ENCODE assay signal across 1 cellular context in the genomic region with DNA sequence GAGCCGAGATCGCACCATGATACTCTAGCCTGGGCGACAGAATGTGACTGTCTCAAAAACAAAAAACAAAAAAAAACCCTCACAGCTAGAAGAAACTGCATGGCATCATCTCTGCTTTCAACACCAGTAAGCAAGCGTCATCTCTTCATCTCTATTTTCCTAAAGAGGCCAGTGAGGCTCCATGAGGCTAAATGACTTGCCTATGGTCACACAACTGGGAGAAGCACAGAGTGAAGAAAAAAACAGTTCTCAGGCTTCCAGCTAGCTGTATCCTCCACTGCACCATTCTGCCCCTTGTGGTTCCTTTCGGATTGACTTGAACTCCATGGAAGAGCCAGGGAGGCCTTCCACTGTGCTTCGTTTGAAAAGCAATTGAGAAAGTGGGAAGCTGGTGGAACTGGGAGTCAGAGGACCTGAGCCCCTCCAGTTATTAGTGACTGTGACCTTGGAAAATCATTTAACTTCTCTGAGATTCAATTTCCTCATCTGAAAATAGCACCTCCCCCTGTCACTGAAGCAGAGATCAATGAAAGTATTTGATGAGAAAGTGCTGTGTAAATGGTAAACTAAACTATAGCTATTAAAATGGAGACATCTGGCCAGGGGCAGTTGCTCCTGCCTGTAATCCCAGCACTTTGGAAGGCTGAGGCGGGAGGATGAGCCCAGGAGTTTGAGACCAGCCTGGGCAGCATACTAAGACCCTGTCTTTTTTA.
TF ChIP-seq lines count a peak whose summit lies in the region.

No MANE protein-coding gene starts in this region.

TF ChIP-seq in HepG2, 621 proteins besides CTCF, POLR2A, EP300 and RAD21 (continued from another document):
- TF ChIP-seq, protein P1, sequence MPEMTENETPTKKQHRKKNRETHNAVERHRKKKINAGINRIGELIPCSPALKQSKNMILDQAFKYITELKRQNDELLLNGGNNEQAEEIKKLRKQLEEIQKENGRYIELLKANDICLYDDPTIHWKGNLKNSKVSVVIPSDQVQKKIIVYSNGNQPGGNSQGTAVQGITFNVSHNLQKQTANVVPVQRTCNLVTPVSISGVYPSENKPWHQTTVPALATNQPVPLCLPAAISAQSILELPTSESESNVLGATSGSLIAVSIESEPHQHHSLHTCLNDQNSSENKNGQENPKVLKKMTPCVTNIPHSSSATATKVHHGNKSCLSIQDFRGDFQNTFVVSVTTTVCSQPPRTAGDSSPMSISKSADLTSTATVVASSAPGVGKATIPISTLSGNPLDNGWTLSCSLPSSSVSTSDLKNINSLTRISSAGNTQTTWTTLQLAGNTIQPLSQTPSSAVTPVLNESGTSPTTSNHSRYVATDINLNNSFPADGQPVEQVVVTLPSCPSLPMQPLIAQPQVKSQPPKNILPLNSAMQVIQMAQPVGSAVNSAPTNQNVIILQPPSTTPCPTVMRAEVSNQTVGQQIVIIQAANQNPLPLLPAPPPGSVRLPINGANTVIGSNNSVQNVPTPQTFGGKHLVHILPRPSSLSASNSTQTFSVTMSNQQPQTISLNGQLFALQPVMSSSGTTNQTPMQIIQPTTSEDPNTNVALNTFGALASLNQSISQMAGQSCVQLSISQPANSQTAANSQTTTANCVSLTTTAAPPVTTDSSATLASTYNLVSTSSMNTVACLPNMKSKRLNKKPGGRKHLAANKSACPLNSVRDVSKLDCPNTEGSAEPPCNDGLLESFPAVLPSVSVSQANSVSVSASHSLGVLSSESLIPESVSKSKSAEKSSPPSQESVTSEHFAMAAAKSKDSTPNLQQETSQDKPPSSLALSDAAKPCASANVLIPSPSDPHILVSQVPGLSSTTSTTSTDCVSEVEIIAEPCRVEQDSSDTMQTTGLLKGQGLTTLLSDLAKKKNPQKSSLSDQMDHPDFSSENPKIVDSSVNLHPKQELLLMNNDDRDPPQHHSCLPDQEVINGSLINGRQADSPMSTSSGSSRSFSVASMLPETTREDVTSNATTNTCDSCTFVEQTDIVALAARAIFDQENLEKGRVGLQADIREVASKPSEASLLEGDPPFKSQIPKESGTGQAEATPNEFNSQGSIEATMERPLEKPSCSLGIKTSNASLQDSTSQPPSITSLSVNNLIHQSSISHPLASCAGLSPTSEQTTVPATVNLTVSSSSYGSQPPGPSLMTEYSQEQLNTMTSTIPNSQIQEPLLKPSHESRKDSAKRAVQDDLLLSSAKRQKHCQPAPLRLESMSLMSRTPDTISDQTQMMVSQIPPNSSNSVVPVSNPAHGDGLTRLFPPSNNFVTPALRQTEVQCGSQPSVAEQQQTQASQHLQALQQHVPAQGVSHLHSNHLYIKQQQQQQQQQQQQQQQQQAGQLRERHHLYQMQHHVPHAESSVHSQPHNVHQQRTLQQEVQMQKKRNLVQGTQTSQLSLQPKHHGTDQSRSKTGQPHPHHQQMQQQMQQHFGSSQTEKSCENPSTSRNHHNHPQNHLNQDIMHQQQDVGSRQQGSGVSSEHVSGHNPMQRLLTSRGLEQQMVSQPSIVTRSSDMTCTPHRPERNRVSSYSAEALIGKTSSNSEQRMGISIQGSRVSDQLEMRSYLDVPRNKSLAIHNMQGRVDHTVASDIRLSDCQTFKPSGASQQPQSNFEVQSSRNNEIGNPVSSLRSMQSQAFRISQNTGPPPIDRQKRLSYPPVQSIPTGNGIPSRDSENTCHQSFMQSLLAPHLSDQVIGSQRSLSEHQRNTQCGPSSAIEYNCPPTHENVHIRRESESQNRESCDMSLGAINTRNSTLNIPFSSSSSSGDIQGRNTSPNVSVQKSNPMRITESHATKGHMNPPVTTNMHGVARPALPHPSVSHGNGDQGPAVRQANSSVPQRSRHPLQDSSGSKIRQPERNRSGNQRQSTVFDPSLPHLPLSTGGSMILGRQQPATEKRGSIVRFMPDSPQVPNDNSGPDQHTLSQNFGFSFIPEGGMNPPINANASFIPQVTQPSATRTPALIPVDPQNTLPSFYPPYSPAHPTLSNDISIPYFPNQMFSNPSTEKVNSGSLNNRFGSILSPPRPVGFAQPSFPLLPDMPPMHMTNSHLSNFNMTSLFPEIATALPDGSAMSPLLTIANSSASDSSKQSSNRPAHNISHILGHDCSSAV (CRISPR knock-in tag; IDR thresholded peaks at IDR 0.05; ENCODE audit: borderline replicate concordance): no peak
- TF ChIP-seq HNRNPK (IDR thresholded peaks at IDR 0.05; ENCODE audit: low read depth, low read length, poor library complexity, severe bottlenecking) (no peak), ZNF879 (CRISPR knock-in tag; IDR thresholded peaks at IDR 0.05) (no peak), ZBTB1 (CRISPR knock-in tag; IDR thresholded peaks at IDR 0.05; ENCODE audit: borderline replicate concordance) (no peak), ZFP37 (CRISPR knock-in tag; IDR thresholded peaks at IDR 0.05; ENCODE audit: borderline replicate concordance) (no peak), ZNF607 (CRISPR knock-in tag; IDR thresholded peaks at IDR 0.05; ENCODE audit: borderline replicate concordance) (no peak)
- TF ChIP-seq, protein P2, sequence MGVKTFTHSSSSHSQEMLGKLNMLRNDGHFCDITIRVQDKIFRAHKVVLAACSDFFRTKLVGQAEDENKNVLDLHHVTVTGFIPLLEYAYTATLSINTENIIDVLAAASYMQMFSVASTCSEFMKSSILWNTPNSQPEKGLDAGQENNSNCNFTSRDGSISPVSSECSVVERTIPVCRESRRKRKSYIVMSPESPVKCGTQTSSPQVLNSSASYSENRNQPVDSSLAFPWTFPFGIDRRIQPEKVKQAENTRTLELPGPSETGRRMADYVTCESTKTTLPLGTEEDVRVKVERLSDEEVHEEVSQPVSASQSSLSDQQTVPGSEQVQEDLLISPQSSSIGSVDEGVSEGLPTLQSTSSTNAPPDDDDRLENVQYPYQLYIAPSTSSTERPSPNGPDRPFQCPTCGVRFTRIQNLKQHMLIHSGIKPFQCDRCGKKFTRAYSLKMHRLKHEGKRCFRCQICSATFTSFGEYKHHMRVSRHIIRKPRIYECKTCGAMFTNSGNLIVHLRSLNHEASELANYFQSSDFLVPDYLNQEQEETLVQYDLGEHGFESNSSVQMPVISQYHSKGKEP (CRISPR knock-in tag; IDR thresholded peaks at IDR 0.05): no peak
- TF ChIP-seq, protein P3, sequence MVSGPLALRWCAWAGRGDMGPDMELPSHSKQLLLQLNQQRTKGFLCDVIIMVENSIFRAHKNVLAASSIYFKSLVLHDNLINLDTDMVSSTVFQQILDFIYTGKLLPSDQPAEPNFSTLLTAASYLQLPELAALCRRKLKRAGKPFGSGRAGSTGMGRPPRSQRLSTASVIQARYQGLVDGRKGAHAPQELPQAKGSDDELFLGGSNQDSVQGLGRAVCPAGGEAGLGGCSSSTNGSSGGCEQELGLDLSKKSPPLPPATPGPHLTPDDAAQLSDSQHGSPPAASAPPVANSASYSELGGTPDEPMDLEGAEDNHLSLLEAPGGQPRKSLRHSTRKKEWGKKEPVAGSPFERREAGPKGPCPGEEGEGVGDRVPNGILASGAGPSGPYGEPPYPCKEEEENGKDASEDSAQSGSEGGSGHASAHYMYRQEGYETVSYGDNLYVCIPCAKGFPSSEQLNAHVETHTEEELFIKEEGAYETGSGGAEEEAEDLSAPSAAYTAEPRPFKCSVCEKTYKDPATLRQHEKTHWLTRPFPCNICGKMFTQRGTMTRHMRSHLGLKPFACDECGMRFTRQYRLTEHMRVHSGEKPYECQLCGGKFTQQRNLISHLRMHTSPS (CRISPR knock-in tag; IDR thresholded peaks at IDR 0.05; ENCODE audit: low read depth): no peak
- TF ChIP-seq, protein P4, sequence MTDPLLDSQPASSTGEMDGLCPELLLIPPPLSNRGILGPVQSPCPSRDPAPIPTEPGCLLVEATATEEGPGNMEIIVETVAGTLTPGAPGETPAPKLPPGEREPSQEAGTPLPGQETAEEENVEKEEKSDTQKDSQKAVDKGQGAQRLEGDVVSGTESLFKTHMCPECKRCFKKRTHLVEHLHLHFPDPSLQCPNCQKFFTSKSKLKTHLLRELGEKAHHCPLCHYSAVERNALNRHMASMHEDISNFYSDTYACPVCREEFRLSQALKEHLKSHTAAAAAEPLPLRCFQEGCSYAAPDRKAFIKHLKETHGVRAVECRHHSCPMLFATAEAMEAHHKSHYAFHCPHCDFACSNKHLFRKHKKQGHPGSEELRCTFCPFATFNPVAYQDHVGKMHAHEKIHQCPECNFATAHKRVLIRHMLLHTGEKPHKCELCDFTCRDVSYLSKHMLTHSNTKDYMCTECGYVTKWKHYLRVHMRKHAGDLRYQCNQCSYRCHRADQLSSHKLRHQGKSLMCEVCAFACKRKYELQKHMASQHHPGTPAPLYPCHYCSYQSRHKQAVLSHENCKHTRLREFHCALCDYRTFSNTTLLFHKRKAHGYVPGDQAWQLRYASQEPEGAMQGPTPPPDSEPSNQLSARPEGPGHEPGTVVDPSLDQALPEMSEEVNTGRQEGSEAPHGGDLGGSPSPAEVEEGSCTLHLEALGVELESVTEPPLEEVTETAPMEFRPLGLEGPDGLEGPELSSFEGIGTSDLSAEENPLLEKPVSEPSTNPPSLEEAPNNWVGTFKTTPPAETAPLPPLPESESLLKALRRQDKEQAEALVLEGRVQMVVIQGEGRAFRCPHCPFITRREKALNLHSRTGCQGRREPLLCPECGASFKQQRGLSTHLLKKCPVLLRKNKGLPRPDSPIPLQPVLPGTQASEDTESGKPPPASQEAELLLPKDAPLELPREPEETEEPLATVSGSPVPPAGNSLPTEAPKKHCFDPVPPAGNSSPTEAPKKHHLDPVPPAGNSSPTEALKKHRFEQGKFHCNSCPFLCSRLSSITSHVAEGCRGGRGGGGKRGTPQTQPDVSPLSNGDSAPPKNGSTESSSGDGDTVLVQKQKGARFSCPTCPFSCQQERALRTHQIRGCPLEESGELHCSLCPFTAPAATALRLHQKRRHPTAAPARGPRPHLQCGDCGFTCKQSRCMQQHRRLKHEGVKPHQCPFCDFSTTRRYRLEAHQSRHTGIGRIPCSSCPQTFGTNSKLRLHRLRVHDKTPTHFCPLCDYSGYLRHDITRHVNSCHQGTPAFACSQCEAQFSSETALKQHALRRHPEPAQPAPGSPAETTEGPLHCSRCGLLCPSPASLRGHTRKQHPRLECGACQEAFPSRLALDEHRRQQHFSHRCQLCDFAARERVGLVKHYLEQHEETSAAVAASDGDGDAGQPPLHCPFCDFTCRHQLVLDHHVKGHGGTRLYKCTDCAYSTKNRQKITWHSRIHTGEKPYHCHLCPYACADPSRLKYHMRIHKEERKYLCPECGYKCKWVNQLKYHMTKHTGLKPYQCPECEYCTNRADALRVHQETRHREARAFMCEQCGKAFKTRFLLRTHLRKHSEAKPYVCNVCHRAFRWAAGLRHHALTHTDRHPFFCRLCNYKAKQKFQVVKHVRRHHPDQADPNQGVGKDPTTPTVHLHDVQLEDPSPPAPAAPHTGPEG (CRISPR knock-in tag; IDR thresholded peaks at IDR 0.05): no peak
- TF ChIP-seq, protein P5, sequence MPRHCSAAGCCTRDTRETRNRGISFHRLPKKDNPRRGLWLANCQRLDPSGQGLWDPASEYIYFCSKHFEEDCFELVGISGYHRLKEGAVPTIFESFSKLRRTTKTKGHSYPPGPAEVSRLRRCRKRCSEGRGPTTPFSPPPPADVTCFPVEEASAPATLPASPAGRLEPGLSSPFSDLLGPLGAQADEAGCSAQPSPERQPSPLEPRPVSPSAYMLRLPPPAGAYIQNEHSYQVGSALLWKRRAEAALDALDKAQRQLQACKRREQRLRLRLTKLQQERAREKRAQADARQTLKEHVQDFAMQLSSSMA (CRISPR knock-in tag; IDR thresholded peaks at IDR 0.05): no peak
